Comparison of ENCODE assay signal across 19 cellular contexts in the genomic region with DNA sequence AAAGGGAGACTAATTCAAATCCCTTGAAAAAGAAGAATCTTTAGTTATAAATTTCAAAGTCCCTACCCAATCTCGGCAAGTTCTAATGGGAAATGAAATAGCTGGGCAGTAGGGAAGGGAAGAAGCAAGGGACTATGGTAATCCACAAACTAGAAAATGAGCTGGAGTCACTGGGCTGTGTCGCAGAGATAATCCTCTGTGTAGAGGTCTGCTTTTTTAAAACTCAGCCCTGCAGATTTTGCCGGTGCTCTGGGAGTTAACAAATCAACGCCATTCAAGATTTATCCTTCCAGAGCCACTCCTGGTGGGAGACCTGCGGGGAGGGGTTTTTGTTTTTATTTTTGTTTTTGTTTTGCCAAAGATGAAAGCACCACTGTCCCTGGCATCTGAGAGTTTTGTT. TPM values are rescaled to one million over a fixed set of nuclear protein-coding genes. Genes with fewer than 3 reads are reported as not detected.
DNase-seq lines count a peak whose midpoint lies in the region; ATAC-seq, FAIRE-seq and TF ChIP-seq lines count a peak whose summit lies in the region.
"Had no signal": no experiment of that assay in that cellular context is flagged by ENCODE, and none has a peak within 500 bp of the region (broad histone marks: within the 10 kb centered on the region; RNA-seq: fewer than 3 reads in every experiment).

No MANE protein-coding gene starts in this region.

- H3K4me1 Mint-ChIP-seq in stimulated activated effector memory CD8-positive, alpha-beta T cell treated with anti-CD3 and anti-CD28 coated beads, Interleukin-12 subunit alpha, Interleukin-12 subunit beta, amount 100 ng/mL, for 72 hours, result peaks cover 7% of the 10 kb centered on the region

- intact Hi-C loops in K562 (cut with micrococcal nuclease) (no loop called here), vagina (cut with DNase I) (no loop called here)

- TF ChIP-seq CTCF in K562 (IDR thresholded peaks at IDR 0.05 in 2 of 3, conservative IDR thresholded peaks at IDR 0.05 in 1 of 3; ENCODE audit: insufficient read depth in 2 of 3, low read depth in 1 of 3, low read length in 3 of 3), result no peak
- no peak for TF ChIP-seq CTCF in vagina (IDR thresholded peaks at IDR 0.05)

- no peak overlapping the region for H3K4me3 Mint-ChIP-seq in stimulated activated effector memory CD8-positive, alpha-beta T cell treated with anti-CD3 and anti-CD28 coated beads, Interleukin-12 subunit alpha, Interleukin-12 subunit beta, amount 100 ng/mL, for 72 hours
- H3K4me3 Mint-ChIP-seq: B cell; CD4-positive, alpha-beta memory T cell; H9 had no signal

- no peaks in the 10 kb centered on the region for H3K4me1 ChIP-seq in K562 (replicated peaks in 1 of 2; ENCODE audit: control insufficient read depth in 2 of 2, insufficient read depth in 2 of 2, low read length in 2 of 2)
- H3K4me1 ChIP-seq in vagina, result no peaks in the 10 kb centered on the region

- WGBS in K562 (ENCODE audit: insufficient coverage, low coverage, missing lambda C conversion rate), result 3% methylated on average over 5 of the region's 5 CpGs

- H3K36me3 Mint-ChIP-seq in stimulated activated effector memory CD8-positive, alpha-beta T cell treated with anti-CD3 and anti-CD28 coated beads, Interleukin-12 subunit alpha, Interleukin-12 subunit beta, amount 100 ng/mL, for 72 hours, result peaks cover 70% of the 10 kb centered on the region

- H3K9ac ChIP-seq in K562 (ENCODE audit: insufficient read depth in 1 of 2, low read depth in 2 of 2, low read length in 2 of 2), result no peak overlapping the region

- H3K36me3 ChIP-seq in K562 (ENCODE audit: control insufficient read depth, insufficient read depth, low read length) (peaks cover 5% of the 10 kb centered on the region; the same call in 1 of the 3 replicates), vagina (no peaks in the 10 kb centered on the region)

- H2AFZ ChIP-seq in K562 (ENCODE audit: low read depth, low read length), result no peak overlapping the region

- POLR2A ChIA-PET in K562 (lab: Yijun Ruan, JAX), result no interaction called here

- TF ChIP-seq RAD21 in K562 (CRISPR knock-in tag; conservative IDR thresholded peaks at IDR 0.05 in 1 of 2, IDR thresholded peaks at IDR 0.05 in 1 of 2), result no peak

- H3K9me3 ChIP-seq in K562 (replicated peaks; ENCODE audit: control insufficient read depth, insufficient read depth, low read depth, low read length), result no peaks in the 10 kb centered on the region
- H3K9me3 ChIP-seq in vagina, result no peaks in the 10 kb centered on the region

- BruUV-seq in K562 (replicated peaks; lab: Mats Ljungman, UMichigan), result no TSS peak

- no peak for ATAC-seq in K562
- ATAC-seq in stimulated activated effector memory CD8-positive, alpha-beta T cell treated with anti-CD3 and anti-CD28 coated beads, Interleukin-12 subunit alpha, Interleukin-12 subunit beta, amount 100 ng/mL, for 72 hours, result no peak

- H3K4me3 ChIP-seq in K562, result no peak overlapping the region
- H3K4me3 ChIP-seq in vagina, result no peak overlapping the region

- H3K27me3 ChIP-seq in K562 (ENCODE audit: control insufficient read depth in 2 of 2, insufficient read depth in 2 of 2, low read length in 2 of 2) (no peaks in the 10 kb centered on the region), vagina (no peaks in the 10 kb centered on the region)

- peak overlapping the region; percentile 34 for H3K27ac Mint-ChIP-seq in stimulated activated effector memory CD8-positive, alpha-beta T cell treated with anti-CD3 and anti-CD28 coated beads, Interleukin-12 subunit alpha, Interleukin-12 subunit beta, amount 100 ng/mL, for 72 hours
- H3K27ac Mint-ChIP-seq: B cell, H9 had no signal

- CTCF ChIA-PET in K562 (lab: Yijun Ruan, JAX; ENCODE audit: low intra/inter-chr PET ratio), result interaction anchor here (0.8 to 1.4 kb wide), 2 partner anchors 48 to 149 kb away, joined by 4 read pairs; no protein-coding TSS in a partner anchor

- H3K9me3 Mint-ChIP-seq in stimulated activated effector memory CD8-positive, alpha-beta T cell treated with anti-CD3 and anti-CD28 coated beads, Interleukin-12 subunit alpha, Interleukin-12 subunit beta, amount 100 ng/mL, for 72 hours, result no peaks in the 10 kb centered on the region
- H3K9me3 Mint-ChIP-seq: H9 had no signal

- no peaks in the 10 kb centered on the region for H3K79me2 ChIP-seq in K562 (ENCODE audit: control insufficient read depth, insufficient read depth, low read length)

- TF ChIP-seq POLR2A in K562 (conservative IDR thresholded peaks at IDR 0.05) (no peak), vagina (IDR thresholded peaks at IDR 0.05) (no peak)

- FAIRE-seq in K562 (lab: Jason Lieb, UNC), result no peak
- FAIRE-seq: A204.1, D721Med, G401.6, GM12891, GM19239 had no signal

- H3K27ac ChIP-seq in K562 (ENCODE audit: extremely low read depth, low read depth, low read length) (no peak overlapping the region), vagina (no peak overlapping the region), substantia nigra (ENCODE audit: low read depth, low read length, poor library complexity, severe bottlenecking) (no peak overlapping the region)
- H3K27ac ChIP-seq: C4-2B had no signal

- H3K4me2 ChIP-seq in K562 (ENCODE audit: insufficient read depth, low read length), result no peak overlapping the region

- H3K9me1 ChIP-seq in K562 (ENCODE audit: control insufficient read depth, insufficient read depth, low read length), result peaks cover 3% of the 10 kb centered on the region

- peak; percentile 71 for DNase-seq in D341Med (ENCODE audit: low spot score)
- peak; percentile 37 for DNase-seq in NCI-H524 treated with DMSO at 0.1 percent for 48 hours (lab: John Stamatoyannopoulos, UW)
- DNase-seq in K562 (ENCODE audit: extremely low read depth in 1 of 4, low spot score in 3 of 4), result no peak
- DNase-seq in stimulated activated effector memory CD8-positive, alpha-beta T cell treated with anti-CD3 and anti-CD28 coated beads, Interleukin-12 subunit alpha, Interleukin-12 subunit beta, amount 100 ng/mL, for 72 hours (ENCODE audit: low spot score in 2 of 2), result no peak
- DNase-seq in ecto neural progenitor cell (ENCODE audit: low spot score), result no peak
- no peak for DNase-seq in vagina (ENCODE audit: extremely low spot score in 2 of 2)
- DNase-seq in substantia nigra (lab: John Stamatoyannopoulos, UW), result no peak
- DNase-seq: CD4-positive, alpha-beta memory T cell; DMS153; EL; GOT3; H9 had no signal

- H4K20me1 ChIP-seq in K562 (replicated peaks; ENCODE audit: control insufficient read depth, insufficient read depth, low read length), result no peaks in the 10 kb centered on the region

- no peak for TF ChIP-seq EP300 in K562 (IDR thresholded peaks at IDR 0.05; ENCODE audit: low read length)

- in situ Hi-C loops in K562 (cut with MboI), result no loop called here

TF ChIP-seq in K562, 482 proteins besides CTCF, POLR2A, EP300 and RAD21 (continues in another document):
- TF ChIP-seq, protein P1, sequence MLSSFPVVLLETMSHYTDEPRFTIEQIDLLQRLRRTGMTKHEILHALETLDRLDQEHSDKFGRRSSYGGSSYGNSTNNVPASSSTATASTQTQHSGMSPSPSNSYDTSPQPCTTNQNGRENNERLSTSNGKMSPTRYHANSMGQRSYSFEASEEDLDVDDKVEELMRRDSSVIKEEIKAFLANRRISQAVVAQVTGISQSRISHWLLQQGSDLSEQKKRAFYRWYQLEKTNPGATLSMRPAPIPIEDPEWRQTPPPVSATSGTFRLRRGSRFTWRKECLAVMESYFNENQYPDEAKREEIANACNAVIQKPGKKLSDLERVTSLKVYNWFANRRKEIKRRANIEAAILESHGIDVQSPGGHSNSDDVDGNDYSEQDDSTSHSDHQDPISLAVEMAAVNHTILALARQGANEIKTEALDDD (IDR thresholded peaks at IDR 0.05), result 0 out of 2 replicates have a peak, but pooled peaks have one; percentile 38

RNA-seq across cellular contexts. Expression of a gene that starts 20.8 kb away (rescaled TPM):
- total RNA-seq in K562 (2011; cell fraction: chromatin; rRNA removed; ENCODE audit: low replicate concordance), result 48.4 and 61.2 TPM in 2 replicates
- total RNA-seq in K562 (2011; cell fraction: nucleolus; rRNA removed), result 27.6 and 39.2 TPM in 2 replicates
- 37.8 and 55.3 TPM in 2 replicates for total RNA-seq in K562 (2011; cell fraction: nucleoplasm; rRNA removed)
- 13.1 and 15.8 TPM in 2 replicates for total RNA-seq in K562 (2014; rRNA removed)
- 16.6 and 16.8 TPM in 2 replicates for total RNA-seq in K562 (2014; rRNA removed; fragmentation: Illumina TruSeq; extraction: Trizol)
- 12.3 and 12.4 TPM in 2 replicates for total RNA-seq in K562 (2015; rRNA removed; fragmentation: Illumina TruSeq; extraction: Trizol)
- 18.0 and 18.4 TPM in 2 replicates for total RNA-seq in K562 (2021)
- 22.1 and 23.3 TPM in 2 replicates for polyA plus RNA-seq in K562 (2011; rRNA removed)
- 16.6 and 20.8 TPM in 2 replicates for polyA plus RNA-seq in K562 (2011; cell fraction: cytosol; rRNA removed)
- 24.5 and 25.0 TPM in 2 replicates for polyA plus RNA-seq in K562 (2011; cell fraction: nucleus; rRNA removed)
- 15.0 and 16.6 TPM in 2 replicates for polyA plus RNA-seq in K562 (2012)
- polyA plus RNA-seq in K562 (2014; fragmentation: Illumina TruSeq; extraction: Trizol), result 14.9 and 16.5 TPM in 2 replicates
- 10 to 100 TPM; 20.8 to 24.0 TPM for polyA plus RNA-seq in K562 (2014; fragmentation: Nextera tagmentation; extraction: Ambion mirVana)
- 15.4 and 19.2 TPM in 2 replicates for polyA plus RNA-seq in K562 (2014; rRNA removed)
- 16.3 and 19.5 TPM in 2 replicates for polyA minus RNA-seq in K562 (2011; rRNA and poly(A)+ RNA removed)
- 8.2 and 9.5 TPM in 2 replicates for polyA minus RNA-seq in K562 (2011; cell fraction: cytosol; rRNA and poly(A)+ RNA removed)
- polyA minus RNA-seq in K562 (2011; cell fraction: nucleus; rRNA and poly(A)+ RNA removed), result 6.7 and 8.6 TPM in 2 replicates
- total RNA-seq in vagina, result 15.0 TPM

RNA-seq across cellular contexts. Expression of a gene that starts 27.1 kb away (rescaled TPM):
- 5.2 and 13.9 TPM in 2 replicates for total RNA-seq in K562 (2011; cell fraction: chromatin; rRNA removed; ENCODE audit: low replicate concordance)
- total RNA-seq in K562 (2011; cell fraction: nucleolus; rRNA removed), result 3.7 and 5.7 TPM in 2 replicates
- 11.4 and 14.1 TPM in 2 replicates for total RNA-seq in K562 (2011; cell fraction: nucleoplasm; rRNA removed)
- total RNA-seq in K562 (2014; rRNA removed) (44.0 and 48.2 TPM in 2 replicates), K562 (2014; rRNA removed; fragmentation: Illumina TruSeq; extraction: Trizol) (64.4 and 75.3 TPM in 2 replicates), K562 (2015; rRNA removed; fragmentation: Illumina TruSeq; extraction: Trizol) (70.4 and 76.2 TPM in 2 replicates), K562 (2021) (44.6 and 52.7 TPM in 2 replicates), vagina (43.5 TPM)
- polyA plus RNA-seq in K562 (2011; rRNA removed) (31.9 and 45.0 TPM in 2 replicates), K562 (2014; fragmentation: Illumina TruSeq; extraction: Trizol) (73.0 and 95.7 TPM in 2 replicates), K562 (2014; fragmentation: Nextera tagmentation; extraction: Ambion mirVana) (10 to 100 TPM; 10.6 to 13.5 TPM), K562 (2014; rRNA removed) (48.7 and 53.3 TPM in 2 replicates)
- 10.1 and 18.3 TPM in 2 replicates for polyA plus RNA-seq in K562 (2011; cell fraction: cytosol; rRNA removed)
- polyA plus RNA-seq in K562 (2011; cell fraction: nucleus; rRNA removed), result 7.4 and 12.0 TPM in 2 replicates
- 50.1 and 87.7 TPM in 2 replicates for polyA plus RNA-seq in K562 (2012)
- polyA minus RNA-seq in K562 (2011; rRNA and poly(A)+ RNA removed), result 27.9 and 31.5 TPM in 2 replicates
- polyA minus RNA-seq in K562 (2011; cell fraction: cytosol; rRNA and poly(A)+ RNA removed), result 15.0 and 16.3 TPM in 2 replicates
- 2.3 and 7.2 TPM in 2 replicates for polyA minus RNA-seq in K562 (2011; cell fraction: nucleus; rRNA and poly(A)+ RNA removed)

Comparison
In these comparisons a context has a peak if more than half of its experiments do, and no peak if none do; other contexts are left out.
1. DNase-seq: peak in D341Med (single experiment) and NCI-H524 treated with DMSO at 0.1 percent for 48 hours (single experiment); none in K562 (0 of 4), stimulated activated effector memory CD8-positive, alpha-beta T cell treated with anti-CD3 and anti-CD28 coated beads, Interleukin-12 subunit alpha, Interleukin-12 subunit beta, amount 100 ng/mL, for 72 hours (0 of 2), ecto neural progenitor cell (single experiment), vagina (0 of 2) and substantia nigra (0 of 49).